Comparison of ENCODE assay signal across 11 cellular contexts in genomic region chr3:67017211-67017610, GRCh38. TPM values are rescaled to one million over a fixed set of nuclear protein-coding genes. Genes with fewer than 3 reads are reported as not detected.
DNase-seq lines count a peak whose midpoint lies in the region; ATAC-seq, FAIRE-seq and TF ChIP-seq lines count a peak whose summit lies in the region.
"Had no signal": no experiment of that assay in that cellular context is flagged by ENCODE, and none has a peak within 500 bp of the region (broad histone marks: within the 10 kb centered on the region; RNA-seq: fewer than 3 reads in every experiment).

No MANE protein-coding gene starts in this region.

- peak overlapping the region; percentile 47 for H3K4me3 Mint-ChIP-seq in stimulated activated memory B cell treated with anti-CD40 and anti-IgM and Interleukin-4, amounts not matched to agents 10 μg/mL and 1 μg/mL and 100 μg/mL, for 72 hours

- no peaks in the 10 kb centered on the region for H3K27me3 Mint-ChIP-seq in stimulated activated memory B cell treated with anti-CD40 and anti-IgM and Interleukin-4, amounts not matched to agents 10 μg/mL and 1 μg/mL and 100 μg/mL, for 72 hours

- peaks cover 0 to 6% of the 10 kb centered on the region in 2 donors for H3K36me3 Mint-ChIP-seq in activated naive CD4-positive, alpha-beta T cell treated with anti-CD3 and anti-CD28 coated beads, Interleukin-2, amount 50 U/mL, for 72 hours
- H3K36me3 Mint-ChIP-seq in stimulated activated memory B cell treated with anti-CD40 and anti-IgM and Interleukin-4, amounts not matched to agents 10 μg/mL and 1 μg/mL and 100 μg/mL, for 72 hours = peaks cover 15% of the 10 kb centered on the region

- intact Hi-C loops in pancreas (cut with DNase I) = no loop called here

- FAIRE-seq in pancreas (lab: Jason Lieb, UNC) = no peak

- H3K9me3 Mint-ChIP-seq in activated naive CD4-positive, alpha-beta T cell treated with anti-CD3 and anti-CD28 coated beads, Interleukin-2, amount 50 U/mL, for 72 hours = no peaks in the 10 kb centered on the region
- no peaks in the 10 kb centered on the region for H3K9me3 Mint-ChIP-seq in stimulated activated memory B cell treated with anti-CD40 and anti-IgM and Interleukin-4, amounts not matched to agents 10 μg/mL and 1 μg/mL and 100 μg/mL, for 72 hours

- H3K4me1 Mint-ChIP-seq in stimulated activated memory B cell treated with anti-CD40 and anti-IgM and Interleukin-4, amounts not matched to agents 10 μg/mL and 1 μg/mL and 100 μg/mL, for 72 hours = peaks cover 64% of the 10 kb centered on the region

- H3K36me3 ChIP-seq in adipocyte (ENCODE audit: control insufficient read depth, insufficient read depth, low read length, severe bottlenecking) (no peaks in the 10 kb centered on the region), pancreas (no peaks in the 10 kb centered on the region)

- 81 to 82% methylated on average over 1 of the region's 1 CpG for WGBS in pancreas, 2 donors

- no peak for TF ChIP-seq CTCF in pancreas (IDR thresholded peaks at IDR 0.05)

- no peak overlapping the region for H3K27ac Mint-ChIP-seq in activated naive CD4-positive, alpha-beta T cell treated with anti-CD3 and anti-CD28 coated beads, Interleukin-2, amount 50 U/mL, for 72 hours
- H3K27ac Mint-ChIP-seq in stimulated activated memory B cell treated with anti-CD40 and anti-IgM and Interleukin-4, amounts not matched to agents 10 μg/mL and 1 μg/mL and 100 μg/mL, for 72 hours = peak overlapping the region; percentile 58

- peak; percentile 40 to 44 for ATAC-seq in activated naive CD4-positive, alpha-beta T cell treated with anti-CD3 and anti-CD28 coated beads, Interleukin-2, amount 50 U/mL, for 72 hours
- ATAC-seq in HG02852 (IDR thresholded peaks at IDR 0.05; ENCODE audit: unreplicated experiment) (peak; percentile 14), pancreas (no peak), GM18520 (IDR thresholded peaks at IDR 0.05; ENCODE audit: unreplicated experiment) (no peak)
- no peak for ATAC-seq in stimulated activated memory B cell treated with anti-CD40 and anti-IgM and Interleukin-4, amounts not matched to agents 10 μg/mL and 1 μg/mL and 100 μg/mL, for 72 hours

- DNase-seq in activated naive CD4-positive, alpha-beta T cell treated with anti-CD3 and anti-CD28 coated beads, Interleukin-2, amount 50 U/mL, for 72 hours (ENCODE audit: low spot score in 2 of 2) = no peak
- no peak for DNase-seq in activated naive CD4-positive, alpha-beta T cell treated with anti-CD3 and anti-CD28 coated beads, Interleukin-2, amount 50 U/mL, for 16 hours
- DNase-seq in adipocyte (ENCODE audit: low read depth) = peak; percentile 64
- no peak for DNase-seq in pancreas
- DNase-seq in NCI-H1092 (lab: John Stamatoyannopoulos, UW) = no peak
- DNase-seq: activated gamma-delta T cell, dermis blood vessel endothelial cell, hypothalamus had no signal

- H3K9me3 ChIP-seq in adipocyte (ENCODE audit: control insufficient read depth, low read length) (no peaks in the 10 kb centered on the region), pancreas (no peaks in the 10 kb centered on the region)

- H3K4me1 ChIP-seq in adipocyte (ENCODE audit: control insufficient read depth, insufficient read depth, low read length) (peaks cover 14% of the 10 kb centered on the region), pancreas (peaks cover 9 to 10% (median 9%) of the 10 kb centered on the region in 3 donors)

- H3K27ac ChIP-seq in pancreas = no peak overlapping the region

- H3K9ac ChIP-seq in adipocyte (ENCODE audit: low read length) = no peak overlapping the region

- H3K4me3 ChIP-seq in adipocyte (ENCODE audit: low read length) (no peak overlapping the region), pancreas (no peak overlapping the region)

- H3K27me3 ChIP-seq in adipocyte (replicated peaks; ENCODE audit: control insufficient read depth, insufficient read depth, low read length) (no peaks in the 10 kb centered on the region), pancreas (no peaks in the 10 kb centered on the region)

RNA-seq across cellular contexts. Expression of gene KBTBD8, which starts 19.1 kb away (rescaled TPM):
- 10 to 100 TPM in 1 of 2 donors, 1 to 10 TPM in 1; 7.7 to 12.1 TPM for total RNA-seq in activated naive CD4-positive, alpha-beta T cell treated with anti-CD3 and anti-CD28 coated beads, Interleukin-2, amount 50 U/mL, for 72 hours
- total RNA-seq in pancreas = 1 to 10 TPM in 2 of 6 donors, under 1 TPM in 4; 0.20 to 1.7 (median 0.80) TPM
- polyA plus RNA-seq in pancreas = under 1 TPM; 0.23 to 0.33 TPM

Comparison
In these comparisons a context has a peak if more than half of its experiments do, and no peak if none do; other contexts are left out.
1. ATAC-seq: peak in activated naive CD4-positive, alpha-beta T cell treated with anti-CD3 and anti-CD28 coated beads, Interleukin-2, amount 50 U/mL, for 72 hours (2 of 2) and HG02852 (single experiment); none in stimulated activated memory B cell treated with anti-CD40 and anti-IgM and Interleukin-4, amounts not matched to agents 10 μg/mL and 1 μg/mL and 100 μg/mL, for 72 hours (single experiment), pancreas (0 of 4) and GM18520 (single experiment).